8 cellular contexts compared by ENCODE assay signal in genomic region chr2:71882949-71883472, GRCh38.
DNase-seq lines count a peak whose midpoint lies in the region; ATAC-seq, FAIRE-seq and TF ChIP-seq lines count a peak whose summit lies in the region.

No MANE protein-coding gene starts in this region.

- H3K4me1 Mint-ChIP-seq in osteocyte (ENCODE audit: unreplicated experiment) (peaks cover 26% of the 10 kb centered on the region), progenitor cell of endocrine pancreas (ENCODE audit: low read depth) (no peaks in the 10 kb centered on the region)

- DNase-seq in HFF-Myc (ENCODE audit: extremely low read depth, low read depth) (peak; percentile 94), RCC 7860 (ENCODE audit: low spot score) (peak; percentile 88), fibroblast of pulmonary artery (ENCODE audit: low read depth) (peak; percentile 93), osteocyte (ENCODE audit: extremely low spot score, unreplicated experiment) (no peak), NCI-H524 treated with DMSO at 0.1 percent for 48 hours (lab: John Stamatoyannopoulos, UW) (no peak), progenitor cell of endocrine pancreas (ENCODE audit: low spot score, unreplicated experiment) (no peak)

- H3K9me3 Mint-ChIP-seq in osteocyte (ENCODE audit: unreplicated experiment) (no peaks in the 10 kb centered on the region), progenitor cell of endocrine pancreas (ENCODE audit: low read depth) (peaks cover 6% of the 10 kb centered on the region)

- TF ChIP-seq CTCF in HFF-Myc (IDR thresholded peaks at IDR 0.05; ENCODE audit: low read depth, low read length, missing control alignments) = no peak
- TF ChIP-seq CTCF in fibroblast of pulmonary artery (IDR thresholded peaks at IDR 0.05; ENCODE audit: low read length, missing control alignments) = no peak
- no peak for TF ChIP-seq CTCF in osteocyte (IDR thresholded peaks at IDR 0.05)
- TF ChIP-seq CTCF in progenitor cell of endocrine pancreas (IDR thresholded peaks at IDR 0.05; ENCODE audit: unreplicated experiment) = no peak

- no peaks in the 10 kb centered on the region for H3K27me3 Mint-ChIP-seq in osteocyte (ENCODE audit: unreplicated experiment)
- peaks cover 5% of the 10 kb centered on the region for H3K27me3 Mint-ChIP-seq in progenitor cell of endocrine pancreas

- H3K27ac Mint-ChIP-seq in osteocyte (ENCODE audit: unreplicated experiment) (peak overlapping the region; percentile 55), progenitor cell of endocrine pancreas (no peak overlapping the region)

- FAIRE-seq in RCC 7860 (lab: Jason Lieb, UNC) = peak; percentile 46

- H3K36me3 Mint-ChIP-seq in osteocyte (ENCODE audit: unreplicated experiment) = no peaks in the 10 kb centered on the region
- H3K36me3 Mint-ChIP-seq in progenitor cell of endocrine pancreas (ENCODE audit: insufficient read depth) = no peaks in the 10 kb centered on the region

- ATAC-seq in HG02678 (IDR thresholded peaks at IDR 0.05; ENCODE audit: unreplicated experiment) (no peak), HG02798 (IDR thresholded peaks at IDR 0.05; ENCODE audit: poor library complexity, unreplicated experiment) (no peak)

- no peak overlapping the region for H3K4me3 Mint-ChIP-seq in osteocyte (ENCODE audit: unreplicated experiment)
- no peak overlapping the region for H3K4me3 Mint-ChIP-seq in progenitor cell of endocrine pancreas (ENCODE audit: low read depth)

- H3K4me3 ChIP-seq in HFF-Myc (replicated peaks; ENCODE audit: low read depth, low read length) (no peak overlapping the region), fibroblast of pulmonary artery (replicated peaks; ENCODE audit: low read depth, low read length) (no peak overlapping the region)

Comparison
In these comparisons a context has a peak if more than half of its experiments do, and no peak if none do; other contexts are left out.
1. DNase-seq: peak in HFF-Myc (single experiment), RCC 7860 (single experiment) and fibroblast of pulmonary artery (single experiment); none in osteocyte (single experiment), NCI-H524 treated with DMSO at 0.1 percent for 48 hours (single experiment) and progenitor cell of endocrine pancreas (single experiment).